In the genomic region with DNA sequence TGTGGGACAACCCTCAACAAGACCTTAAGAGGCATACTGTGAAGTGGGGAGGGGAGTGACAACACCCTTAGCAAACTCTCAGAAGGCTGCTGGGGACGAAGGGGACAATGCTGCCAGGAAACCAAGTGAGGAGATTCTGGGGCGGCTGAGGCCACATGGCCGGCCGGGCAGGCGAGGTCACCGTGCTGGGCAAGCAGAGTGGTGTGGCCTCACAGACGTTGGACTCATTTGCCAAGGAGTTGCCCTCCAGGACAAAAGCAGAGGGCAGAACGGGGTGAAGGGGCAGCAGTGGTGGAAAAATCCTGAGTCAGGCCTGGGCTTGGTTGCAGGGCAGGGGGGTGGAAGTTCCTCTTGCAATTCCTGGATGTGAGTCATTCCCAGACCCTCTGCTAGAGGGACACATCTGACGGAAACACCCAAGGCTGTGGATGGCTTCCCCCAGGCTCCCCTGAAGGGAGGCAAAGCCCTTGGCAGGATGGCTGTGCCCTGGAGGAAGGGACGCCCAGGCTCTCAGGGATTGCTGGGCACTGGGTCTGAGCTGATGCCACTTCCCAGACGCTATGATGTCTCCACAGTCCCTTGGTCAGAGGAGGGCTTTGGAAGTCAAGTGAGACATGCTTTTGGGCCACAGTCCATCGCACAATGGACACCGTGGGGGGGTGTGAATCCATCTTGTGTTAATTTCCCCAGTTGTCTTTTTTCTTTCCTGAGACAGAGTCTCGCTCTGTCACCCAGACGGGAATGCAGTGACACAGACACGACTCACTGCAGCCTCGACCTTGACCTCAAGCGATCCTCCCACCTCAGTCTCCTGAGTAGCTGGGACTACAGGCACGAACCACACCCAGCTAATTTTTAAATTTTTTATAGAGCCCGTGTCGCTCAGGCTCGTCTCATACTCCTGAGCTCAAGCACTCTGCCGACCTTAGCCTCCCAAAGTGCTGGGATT, we compare ENCODE assay signal across 11 cellular contexts. TPM values are rescaled to one million over a fixed set of nuclear protein-coding genes. Genes with fewer than 3 reads are reported as not detected.
DNase-seq lines count a peak whose midpoint lies in the region; ATAC-seq and TF ChIP-seq lines count a peak whose summit lies in the region.
"Had no signal": no experiment of that assay in that cellular context is flagged by ENCODE, and none has a peak within 500 bp of the region (broad histone marks: within the 10 kb centered on the region; RNA-seq: fewer than 3 reads in every experiment).

No MANE protein-coding gene starts in this region.

- DNase-seq in EH (ENCODE audit: low read depth), result peak; percentile 76
- peak; percentile 34 to 49 for DNase-seq in SW 1271 (lab: John Stamatoyannopoulos, UW)
- DNase-seq in Right ventricle myocardium inferior (ENCODE audit: missing footprints), result no peak
- DNase-seq in iPS-NIHi11 (ENCODE audit: low spot score), result no peak
- no peak for DNase-seq in NCI-H345 treated with DMSO at 0.1 percent for 48 hours (lab: John Stamatoyannopoulos, UW; ENCODE audit: unreplicated experiment)
- DNase-seq: activated CD8-positive, alpha-beta memory T cell treated with anti-CD3 and anti-CD28 coated beads, Interleukin-2, amount 50 U/mL, for 48 hours; CD4-positive, CD25-positive, alpha-beta regulatory T cell had no signal

- H3K36me3 ChIP-seq in parathyroid adenoma (ENCODE audit: control insufficient read depth, insufficient read depth, low read length), result no peaks in the 10 kb centered on the region

- ATAC-seq in Right ventricle myocardium inferior, result peak; percentile 52
- no peak for ATAC-seq in HG02588 (IDR thresholded peaks at IDR 0.05; ENCODE audit: unreplicated experiment)
- no peak for ATAC-seq in HG03521 (IDR thresholded peaks at IDR 0.05; ENCODE audit: unreplicated experiment)
- ATAC-seq: natural killer cell treated with Interleukin-12 subunit alpha and Interleukin-12 subunit beta and Interleukin-15 and Interleukin-18, amount 100 ng/mL, for 72 hours had no signal

- no peaks in the 10 kb centered on the region for H3K27me3 ChIP-seq in parathyroid adenoma (ENCODE audit: control insufficient read depth, insufficient read depth, low read length)

- H3K4me2 ChIP-seq in parathyroid adenoma (ENCODE audit: low read length), result no peak overlapping the region

- intact Hi-C loops in Right ventricle myocardium inferior (cut with DNase I), result no loop called here

- peak overlapping the region; percentile 54 for H3K27ac ChIP-seq in parathyroid adenoma

- H3K9me3 ChIP-seq in parathyroid adenoma (ENCODE audit: control insufficient read depth, low read length), result no peaks in the 10 kb centered on the region

- H3K9ac ChIP-seq in parathyroid adenoma, result no peak overlapping the region

- no peaks in the 10 kb centered on the region for H3K4me1 ChIP-seq in parathyroid adenoma

- H3K4me3 ChIP-seq in parathyroid adenoma (ENCODE audit: low read depth, low read length), result no peak overlapping the region

- no peak for TF ChIP-seq CTCF in parathyroid adenoma (IDR thresholded peaks at IDR 0.05)

- H3K79me2 ChIP-seq in parathyroid adenoma, result no peaks in the 10 kb centered on the region

- H2AFZ ChIP-seq in parathyroid adenoma, result no peak overlapping the region

RNA-seq across cellular contexts. Expression of gene SHANK3, which starts 16.2 kb away (rescaled TPM):
- 22.2 TPM for total RNA-seq in Right ventricle myocardium inferior
- total RNA-seq: natural killer cell treated with Interleukin-12 subunit alpha and Interleukin-12 subunit beta and Interleukin-15 and Interleukin-18, amount 100 ng/mL, for 72 hours had no signal

RNA-seq across cellular contexts. Expression of gene ARSA, which starts 28.4 kb away (rescaled TPM):
- total RNA-seq in Right ventricle myocardium inferior, result 21.3 TPM

RNA-seq across cellular contexts. Expression of gene MAPK8IP2, which starts 55.8 kb away (rescaled TPM):
- 0.57 TPM for total RNA-seq in Right ventricle myocardium inferior

Comparison
In these comparisons a context has a peak if more than half of its experiments do, and no peak if none do; other contexts are left out.
1. DNase-seq: peak in EH (single experiment) and SW 1271 (2 of 2); none in Right ventricle myocardium inferior (single experiment), iPS-NIHi11 (single experiment) and NCI-H345 treated with DMSO at 0.1 percent for 48 hours (single experiment).